ENCODE assay signal across 21 cellular contexts in the genomic region with DNA sequence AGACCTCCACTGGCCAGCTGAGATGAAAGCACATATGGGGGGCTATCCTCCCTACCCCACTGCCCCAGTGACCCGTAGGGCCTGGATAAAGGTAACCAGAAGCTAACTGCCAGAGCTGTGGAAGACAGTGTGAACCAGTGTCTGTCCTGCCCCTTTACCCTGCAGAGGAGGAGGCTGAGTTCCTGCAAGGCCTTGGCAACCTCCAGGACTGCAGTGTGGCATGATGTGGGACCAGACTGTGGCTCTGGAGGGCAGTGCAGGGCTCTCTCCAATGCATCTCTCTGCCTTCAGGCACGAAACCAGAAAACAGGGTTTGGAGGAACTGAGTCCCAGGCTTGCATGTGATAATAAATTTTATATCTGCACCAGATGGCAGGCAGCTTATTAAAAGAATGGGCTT.
DNase-seq lines count a peak whose midpoint lies in the region; ATAC-seq, FAIRE-seq and TF ChIP-seq lines count a peak whose summit lies in the region.
"Had no signal": no experiment of that assay in that cellular context is flagged by ENCODE, and none has a peak within 500 bp of the region (broad histone marks: within the 10 kb centered on the region; RNA-seq: fewer than 3 reads in every experiment).

No MANE protein-coding gene starts in this region.

- H3K4me3 ChIP-seq in HepG2 (replicated peaks in 1 of 3; ENCODE audit: insufficient read depth in 1 of 3, low read depth in 2 of 3, low read length in 3 of 3), result no peak overlapping the region
- no peak overlapping the region for H3K4me3 ChIP-seq in right lobe of liver
- no peak overlapping the region for H3K4me3 ChIP-seq in PC-9
- H3K4me3 ChIP-seq in testis, result no peak overlapping the region
- H3K4me3 ChIP-seq: BLaER1, dorsolateral prefrontal cortex, pancreas had no signal

- FAIRE-seq in HepG2 (lab: Jason Lieb, UNC), result no peak
- FAIRE-seq: endothelial cell of umbilical vein, GM18507, pancreas had no signal

- 0% methylated on average over 1 of the region's 2 CpGs for WGBS in HepG2 (ENCODE audit: low lambda C conversion rate)
- WGBS in right lobe of liver (ENCODE audit: insufficient coverage, low coverage, low lambda C conversion rate, missing lambda C conversion rate), result no CpG with 5 or more reads among the region's 2 CpGs
- 83 to 100% methylated on average over 1 to 2 of the region's 2 CpGs for WGBS in testis, 2 donors

- no peak overlapping the region for H2AFZ ChIP-seq in HepG2 (ENCODE audit: low read length)
- no peak overlapping the region for H2AFZ ChIP-seq in PC-9

- in situ Hi-C loops in HepG2 (cut with HindIII; ENCODE audit: extremely low pct_ligation_motif_present, low pct_unique_long_range_greater_than_20kb), result no loop called here

- H4K20me1 ChIP-seq in HepG2 (ENCODE audit: insufficient read depth, low read length) (no peaks in the 10 kb centered on the region), PC-9 (ENCODE audit: insufficient read depth) (no peaks in the 10 kb centered on the region)
- H4K20me1 ChIP-seq: BLaER1 had no signal

- H3K27ac ChIP-seq in HepG2 (ENCODE audit: extremely low read length, insufficient read depth, low read length), result no peak overlapping the region
- H3K27ac ChIP-seq in right lobe of liver, result no peak overlapping the region
- peak overlapping the region; percentile 55 for H3K27ac ChIP-seq in PC-9
- no peak overlapping the region for H3K27ac ChIP-seq in testis
- H3K27ac ChIP-seq: BLaER1, dorsolateral prefrontal cortex, pancreas had no signal

- H3F3A ChIP-seq in PC-9 (ENCODE audit: insufficient read depth, low read depth), result no peaks in the 10 kb centered on the region; the same call in 1 of the 2 replicates

- no TSS peak for BruUV-seq in HepG2 (replicated peaks; lab: Mats Ljungman, UMichigan)
- no TSS peak for BruUV-seq in PC-9 (replicated peaks; lab: Mats Ljungman, UMichigan)

- TF ChIP-seq EP300 in HepG2 (IDR thresholded peaks at IDR 0.05; ENCODE audit: low read depth in 2 of 2, low read length in 2 of 2), result no peak
- TF ChIP-seq EP300 in HepG2 (CRISPR knock-in tag; IDR thresholded peaks at IDR 0.05; ENCODE audit: borderline replicate concordance), result no peak

- no peak for TF ChIP-seq RAD21 in HepG2 (CRISPR knock-in tag; IDR thresholded peaks at IDR 0.05)

- peaks cover 11% of the 10 kb centered on the region; the same call in 1 of the 2 replicates for H3K4me1 ChIP-seq in HepG2 (ENCODE audit: insufficient read depth, low read length)
- H3K4me1 ChIP-seq in right lobe of liver, result peaks cover 0 to 4% (median 0%) of the 10 kb centered on the region in 4 donors
- H3K4me1 ChIP-seq in PC-9 (replicated peaks; ENCODE audit: insufficient read depth), result peaks cover 19% of the 10 kb centered on the region
- H3K4me1 ChIP-seq in testis, result peaks cover 4% of the 10 kb centered on the region
- H3K4me1 ChIP-seq: pancreas had no signal

- H3K79me2 ChIP-seq in HepG2 (ENCODE audit: insufficient read depth, low read length), result no peaks in the 10 kb centered on the region
- H3K79me2 ChIP-seq in PC-9 (ENCODE audit: low read depth), result no peaks in the 10 kb centered on the region

- TF ChIP-seq POLR2A in HepG2 (IDR thresholded peaks at IDR 0.05; ENCODE audit: insufficient read depth in 1 of 2, low read depth in 2 of 2, low read length in 2 of 2) (no peak), right lobe of liver (IDR thresholded peaks at IDR 0.05) (no peak), testis (IDR thresholded peaks at IDR 0.05) (no peak)

- H3K9me3 ChIP-seq in HepG2 (ENCODE audit: low read length) (no peaks in the 10 kb centered on the region), right lobe of liver (no peaks in the 10 kb centered on the region), PC-9 (ENCODE audit: insufficient read depth, low read depth) (no peaks in the 10 kb centered on the region), testis (no peaks in the 10 kb centered on the region)
- H3K9me3 ChIP-seq: BLaER1, pancreas had no signal

- H3K27me3 ChIP-seq in HepG2 (ENCODE audit: control insufficient read depth in 1 of 2, insufficient read depth in 2 of 2, low read length in 2 of 2) (no peaks in the 10 kb centered on the region), right lobe of liver (no peaks in the 10 kb centered on the region), PC-9 (ENCODE audit: insufficient read depth, low read depth) (no peaks in the 10 kb centered on the region), testis (no peaks in the 10 kb centered on the region)
- H3K27me3 ChIP-seq: BLaER1, dorsolateral prefrontal cortex, pancreas had no signal

- intact Hi-C loops in HepG2 (cut with micrococcal nuclease; ENCODE audit: unreplicated experiment), result no loop called here
- intact Hi-C loops in right lobe of liver (cut with DNase I), result no loop called here
- intact Hi-C loops in PC-9 (cut with micrococcal nuclease; ENCODE audit: unreplicated experiment), result loop anchor here (10.0 kb wide), 3 partner anchors 59 to 751 kb away; partner anchors contain the start of gene EPC1
- intact Hi-C loops in testis (cut with DNase I; ENCODE audit: low total_unique reads), result loop anchor here (10.0 kb wide), 1 partner anchor 91 kb away; the partner anchor contains the start of gene EPC1

- H3K36me3 ChIP-seq in HepG2 (replicated peaks in 1 of 2; ENCODE audit: control insufficient read depth in 1 of 2, insufficient read depth in 2 of 2, low read length in 2 of 2), result no peaks in the 10 kb centered on the region
- H3K36me3 ChIP-seq in right lobe of liver, result no peaks in the 10 kb centered on the region
- no peaks in the 10 kb centered on the region for H3K36me3 ChIP-seq in PC-9 (ENCODE audit: low read depth)
- no peaks in the 10 kb centered on the region for H3K36me3 ChIP-seq in testis (ENCODE audit: low read depth, missing control alignments)
- H3K36me3 ChIP-seq: BLaER1, pancreas had no signal

- TF ChIP-seq CTCF in HepG2 (CRISPR knock-in tag; IDR thresholded peaks at IDR 0.05) (peak; percentile 20; the same call in 1 of the 2 replicates), right lobe of liver (IDR thresholded peaks at IDR 0.05) (no peak), PC-9 (conservative IDR thresholded peaks at IDR 0.05) (no peak), testis (IDR thresholded peaks at IDR 0.05) (no peak)

- ATAC-seq in HepG2 (peak; percentile 77), right lobe of liver (no peak), esophagus mucosa (peak; percentile 34)

- POLR2A ChIA-PET in HepG2 (lab: Yijun Ruan, JAX), result no interaction called here
- POLR2A ChIA-PET in PC-9 (lab: Charles Lee; ENCODE audit: unreplicated experiment), result no interaction called here

- no peak overlapping the region for H3K4me2 ChIP-seq in HepG2 (ENCODE audit: low read depth, low read length)
- H3K4me2 ChIP-seq in PC-9, result peak overlapping the region; percentile 59; the same call in 1 of the 2 replicates
- H3K4me2 ChIP-seq: BLaER1 had no signal

- DNase-seq in HepG2 (ENCODE audit: low spot score), result no peak
- DNase-seq in right lobe of liver, result no peak
- DNase-seq in PC-9, result no peak
- peak; percentile 28 for DNase-seq in testis
- DNase-seq in NCI-H774 (lab: John Stamatoyannopoulos, UW), result no peak
- no peak for DNase-seq in SHP77 treated with DMSO at 0.1 percent for 48 hours (lab: John Stamatoyannopoulos, UW)
- DNase-seq in SW480 (ENCODE audit: low spot score), result no peak
- DNase-seq: activated CD8-positive, alpha-beta memory T cell treated with anti-CD3 and anti-CD28 coated beads for 24 hours; activated T-cell treated with anti-CD3 and anti-CD28 coated beads, Interleukin-2, amount 50 U/mL, for 1 hour; dorsolateral prefrontal cortex; GDM1; NCI-H1092 treated with DMSO at 0.1 percent for 48 hours; NCI-H187 treated with DMSO at 0.1 percent for 48 hours; NCI-H524; pancreas; stimulated activated CD4-positive, alpha-beta T cell treated with anti-CD3 and anti-CD28 coated beads, Interleukin-2, amount 100 ng/mL, for 48 hours; substantia nigra had no signal

- H3K9me2 ChIP-seq in PC-9 (ENCODE audit: insufficient read depth), result no peaks in the 10 kb centered on the region

- CTCF ChIA-PET in HepG2 (lab: Yijun Ruan, JAX; ENCODE audit: low intra/inter-chr PET ratio, low total read pairs), result no interaction called here
- CTCF ChIA-PET in PC-9 (lab: Charles Lee), result interaction anchor here (0.5 kb wide), 2 partner anchors 14 to 340 kb away, joined by 3 to 6 read pairs; no protein-coding TSS in a partner anchor

- H3K9ac ChIP-seq in HepG2 (ENCODE audit: insufficient read depth, low read depth, low read length), result no peak overlapping the region
- H3K9ac ChIP-seq: BLaER1 had no signal

TF ChIP-seq in HepG2, 621 proteins besides CTCF, POLR2A, EP300 and RAD21 (continues in another document):
- TF ChIP-seq CEBPB (IDR thresholded peaks at IDR 0.05; ENCODE audit: borderline replicate concordance, low read depth, low read length) (no peak), ZNF441 (CRISPR knock-in tag; IDR thresholded peaks at IDR 0.05; ENCODE audit: borderline replicate concordance) (no peak), HMG20B (CRISPR knock-in tag; conservative IDR thresholded peaks at IDR 0.05) (no peak), ZNF264 (CRISPR knock-in tag; IDR thresholded peaks at IDR 0.05) (no peak), GPN1 (CRISPR knock-in tag; IDR thresholded peaks at IDR 0.05; ENCODE audit: borderline replicate concordance) (no peak), ATF7 (IDR thresholded peaks at IDR 0.05) (no peak), ATF7 (CRISPR knock-in tag; IDR thresholded peaks at IDR 0.05) (no peak), ZNF136 (CRISPR knock-in tag; IDR thresholded peaks at IDR 0.05; ENCODE audit: low read depth) (no peak), NR2F1 (CRISPR knock-in tag; IDR thresholded peaks at IDR 0.05) (no peak)
- TF ChIP-seq, protein P1, sequence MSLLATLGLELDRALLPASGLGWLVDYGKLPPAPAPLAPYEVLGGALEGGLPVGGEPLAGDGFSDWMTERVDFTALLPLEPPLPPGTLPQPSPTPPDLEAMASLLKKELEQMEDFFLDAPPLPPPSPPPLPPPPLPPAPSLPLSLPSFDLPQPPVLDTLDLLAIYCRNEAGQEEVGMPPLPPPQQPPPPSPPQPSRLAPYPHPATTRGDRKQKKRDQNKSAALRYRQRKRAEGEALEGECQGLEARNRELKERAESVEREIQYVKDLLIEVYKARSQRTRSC (CRISPR knock-in tag; IDR thresholded peaks at IDR 0.05; ENCODE audit: low read depth), result no peak
- TF ChIP-seq, protein P2, sequence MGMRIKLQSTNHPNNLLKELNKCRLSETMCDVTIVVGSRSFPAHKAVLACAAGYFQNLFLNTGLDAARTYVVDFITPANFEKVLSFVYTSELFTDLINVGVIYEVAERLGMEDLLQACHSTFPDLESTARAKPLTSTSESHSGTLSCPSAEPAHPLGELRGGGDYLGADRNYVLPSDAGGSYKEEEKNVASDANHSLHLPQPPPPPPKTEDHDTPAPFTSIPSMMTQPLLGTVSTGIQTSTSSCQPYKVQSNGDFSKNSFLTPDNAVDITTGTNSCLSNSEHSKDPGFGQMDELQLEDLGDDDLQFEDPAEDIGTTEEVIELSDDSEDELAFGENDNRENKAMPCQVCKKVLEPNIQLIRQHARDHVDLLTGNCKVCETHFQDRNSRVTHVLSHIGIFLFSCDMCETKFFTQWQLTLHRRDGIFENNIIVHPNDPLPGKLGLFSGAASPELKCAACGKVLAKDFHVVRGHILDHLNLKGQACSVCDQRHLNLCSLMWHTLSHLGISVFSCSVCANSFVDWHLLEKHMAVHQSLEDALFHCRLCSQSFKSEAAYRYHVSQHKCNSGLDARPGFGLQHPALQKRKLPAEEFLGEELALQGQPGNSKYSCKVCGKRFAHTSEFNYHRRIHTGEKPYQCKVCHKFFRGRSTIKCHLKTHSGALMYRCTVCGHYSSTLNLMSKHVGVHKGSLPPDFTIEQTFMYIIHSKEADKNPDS (CRISPR knock-in tag; IDR thresholded peaks at IDR 0.05), result no peak

Comparison
In these comparisons a context has a peak if more than half of its experiments do, and no peak if none do; other contexts are left out.
1. ATAC-seq: peak in HepG2 (single experiment) and esophagus mucosa (single experiment); none in right lobe of liver (0 of 4).
2. intact Hi-C loops: an anchor here in PC-9 (10.0 kb wide) and testis (10.0 kb wide); none called in HepG2 and right lobe of liver.